ENCODE assay signal across 1 cellular context in genomic region chr15:77496710-77497107, GRCh38.
TF ChIP-seq lines count a peak whose summit lies in the region.

No MANE protein-coding gene starts in this region.

TF ChIP-seq in HepG2, 621 proteins besides CTCF, POLR2A, EP300 and RAD21 (continued from another document and continues in another):
- TF ChIP-seq ZNF407 (CRISPR knock-in tag; IDR thresholded peaks at IDR 0.05; ENCODE audit: not compliant biosample characterization) (no peak), ZNF512 (CRISPR knock-in tag; IDR thresholded peaks at IDR 0.05) (peak; percentile 48; the same call in 1 of the 2 replicates), ARNTL (CRISPR knock-in tag; IDR thresholded peaks at IDR 0.05) (no peak), KLF9 (CRISPR knock-in tag; IDR thresholded peaks at IDR 0.05; ENCODE audit: low read depth) (0 out of 2 replicates have a peak, but pooled peaks have one; percentile 10), MAZ (IDR thresholded peaks at IDR 0.05; ENCODE audit: borderline replicate concordance, low read depth, low read length) (peak; percentile 44; the same call in 1 of the 2 replicates), MAZ (CRISPR knock-in tag; IDR thresholded peaks at IDR 0.05; ENCODE audit: low read depth) (peak; percentile 36; the same call in 1 of the 2 replicates), PHF21A (CRISPR knock-in tag; IDR thresholded peaks at IDR 0.05) (peak; percentile 75), ZBTB8A (CRISPR knock-in tag; IDR thresholded peaks at IDR 0.05; ENCODE audit: borderline replicate concordance, low read depth) (no peak), PHB2 (IDR thresholded peaks at IDR 0.05; ENCODE audit: partially characterized antibody) (no peak), ZBTB20 (CRISPR knock-in tag; IDR thresholded peaks at IDR 0.05; ENCODE audit: borderline replicate concordance, low read depth) (no peak), MEIS2 (CRISPR knock-in tag; IDR thresholded peaks at IDR 0.05) (0 out of 2 replicates have a peak, but pooled peaks have one; percentile 4), NFE2 (CRISPR knock-in tag; IDR thresholded peaks at IDR 0.05) (no peak), HDAC1 (CRISPR knock-in tag; IDR thresholded peaks at IDR 0.05) (peak; percentile 41; the same call in 1 of the 2 replicates), GABPA (IDR thresholded peaks at IDR 0.05; ENCODE audit: low read depth, low read length) (no peak), GABPA (CRISPR knock-in tag; IDR thresholded peaks at IDR 0.05; ENCODE audit: low read depth) (no peak), CAMTA2 (CRISPR knock-in tag; IDR thresholded peaks at IDR 0.05; ENCODE audit: borderline replicate concordance) (no peak), CCAR2 (optimal IDR thresholded peaks at IDR 0.05; ENCODE audit: low read depth, low read length) (no peak), ARID3A (IDR thresholded peaks at IDR 0.05; ENCODE audit: low read depth, low read length) (peak; percentile 44; the same call in 1 of the 2 replicates), HNRNPUL1 (IDR thresholded peaks at IDR 0.05; ENCODE audit: low read depth, low read length) (no peak), HNF4A (CRISPR knock-in tag; IDR thresholded peaks at IDR 0.05) (no peak; the same call in 1 of the 2 replicates), KAT8 (CRISPR knock-in tag; IDR thresholded peaks at IDR 0.05) (peak; percentile 54; the same call in 1 of the 2 replicates), XBP1 (CRISPR knock-in tag; IDR thresholded peaks at IDR 0.05) (no peak), RFX1 (IDR thresholded peaks at IDR 0.05) (no peak), HNRNPL (IDR thresholded peaks at IDR 0.05; ENCODE audit: low read depth, low read length) (no peak), ZNF598 (CRISPR knock-in tag; IDR thresholded peaks at IDR 0.05; ENCODE audit: borderline replicate concordance) (0 out of 2 replicates have a peak, but pooled peaks have one; percentile 43), TEAD2 (CRISPR knock-in tag; IDR thresholded peaks at IDR 0.05) (no peak), HBP1 (CRISPR knock-in tag; IDR thresholded peaks at IDR 0.05; ENCODE audit: low read depth) (no peak), KLF16 (CRISPR knock-in tag; IDR thresholded peaks at IDR 0.05) (peak in 1 of 2 experiments; percentile 57; a peak in 1 of 4 replicates), ZFP37 (CRISPR knock-in tag; IDR thresholded peaks at IDR 0.05; ENCODE audit: borderline replicate concordance) (no peak), LCORL (IDR thresholded peaks at IDR 0.05) (no peak), LCORL (CRISPR knock-in tag; IDR thresholded peaks at IDR 0.05) (peak; percentile 81), UBTF (CRISPR knock-in tag; IDR thresholded peaks at IDR 0.05) (peak; percentile 41; the same call in 1 of the 2 replicates), TEAD3 (CRISPR knock-in tag; optimal IDR thresholded peaks at IDR 0.05; ENCODE audit: borderline replicate concordance) (peak; percentile 10), NR2F6 (IDR thresholded peaks at IDR 0.05) (no peak), NR2F6 (CRISPR knock-in tag; IDR thresholded peaks at IDR 0.05) (no peak), ZNF614 (CRISPR knock-in tag; IDR thresholded peaks at IDR 0.05; ENCODE audit: borderline replicate concordance) (no peak), ZNF552 (CRISPR knock-in tag; IDR thresholded peaks at IDR 0.05; ENCODE audit: borderline replicate concordance) (no peak), ZFY (CRISPR knock-in tag; IDR thresholded peaks at IDR 0.05) (no peak)
- TF ChIP-seq, protein P1, sequence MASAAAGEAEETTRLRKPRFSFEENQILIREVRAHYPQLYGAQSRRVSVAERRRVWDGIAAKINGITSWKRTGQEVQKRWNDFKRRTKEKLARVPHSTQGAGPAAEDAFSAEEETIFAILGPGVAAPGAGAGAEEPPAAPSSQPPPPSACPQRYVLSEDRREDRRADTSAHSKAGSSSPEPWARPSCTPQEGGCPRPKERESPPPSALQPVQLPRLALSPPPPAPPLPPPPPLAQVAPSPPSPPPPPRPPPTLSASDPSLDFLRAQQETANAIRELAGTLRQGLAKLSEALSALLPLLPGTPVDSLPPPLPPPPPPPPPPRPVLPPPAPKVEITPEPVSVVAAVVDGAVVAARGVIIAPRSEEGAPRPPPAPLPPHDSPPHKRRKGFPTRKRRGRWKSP (CRISPR knock-in tag; IDR thresholded peaks at IDR 0.05), result no peak
- TF ChIP-seq, protein P2, sequence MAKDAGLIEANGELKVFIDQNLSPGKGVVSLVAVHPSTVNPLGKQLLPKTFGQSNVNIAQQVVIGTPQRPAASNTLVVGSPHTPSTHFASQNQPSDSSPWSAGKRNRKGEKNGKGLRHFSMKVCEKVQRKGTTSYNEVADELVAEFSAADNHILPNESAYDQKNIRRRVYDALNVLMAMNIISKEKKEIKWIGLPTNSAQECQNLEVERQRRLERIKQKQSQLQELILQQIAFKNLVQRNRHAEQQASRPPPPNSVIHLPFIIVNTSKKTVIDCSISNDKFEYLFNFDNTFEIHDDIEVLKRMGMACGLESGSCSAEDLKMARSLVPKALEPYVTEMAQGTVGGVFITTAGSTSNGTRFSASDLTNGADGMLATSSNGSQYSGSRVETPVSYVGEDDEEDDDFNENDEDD (CRISPR knock-in tag; IDR thresholded peaks at IDR 0.05; ENCODE audit: borderline replicate concordance), result peak; percentile 45; the same call in 1 of the 2 replicates
- TF ChIP-seq, protein P3, sequence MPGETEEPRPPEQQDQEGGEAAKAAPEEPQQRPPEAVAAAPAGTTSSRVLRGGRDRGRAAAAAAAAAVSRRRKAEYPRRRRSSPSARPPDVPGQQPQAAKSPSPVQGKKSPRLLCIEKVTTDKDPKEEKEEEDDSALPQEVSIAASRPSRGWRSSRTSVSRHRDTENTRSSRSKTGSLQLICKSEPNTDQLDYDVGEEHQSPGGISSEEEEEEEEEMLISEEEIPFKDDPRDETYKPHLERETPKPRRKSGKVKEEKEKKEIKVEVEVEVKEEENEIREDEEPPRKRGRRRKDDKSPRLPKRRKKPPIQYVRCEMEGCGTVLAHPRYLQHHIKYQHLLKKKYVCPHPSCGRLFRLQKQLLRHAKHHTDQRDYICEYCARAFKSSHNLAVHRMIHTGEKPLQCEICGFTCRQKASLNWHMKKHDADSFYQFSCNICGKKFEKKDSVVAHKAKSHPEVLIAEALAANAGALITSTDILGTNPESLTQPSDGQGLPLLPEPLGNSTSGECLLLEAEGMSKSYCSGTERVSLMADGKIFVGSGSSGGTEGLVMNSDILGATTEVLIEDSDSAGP (CRISPR knock-in tag; IDR thresholded peaks at IDR 0.05; ENCODE audit: borderline replicate concordance), result peak; percentile 47; the same call in 1 of the 2 replicates
- TF ChIP-seq, protein P4, sequence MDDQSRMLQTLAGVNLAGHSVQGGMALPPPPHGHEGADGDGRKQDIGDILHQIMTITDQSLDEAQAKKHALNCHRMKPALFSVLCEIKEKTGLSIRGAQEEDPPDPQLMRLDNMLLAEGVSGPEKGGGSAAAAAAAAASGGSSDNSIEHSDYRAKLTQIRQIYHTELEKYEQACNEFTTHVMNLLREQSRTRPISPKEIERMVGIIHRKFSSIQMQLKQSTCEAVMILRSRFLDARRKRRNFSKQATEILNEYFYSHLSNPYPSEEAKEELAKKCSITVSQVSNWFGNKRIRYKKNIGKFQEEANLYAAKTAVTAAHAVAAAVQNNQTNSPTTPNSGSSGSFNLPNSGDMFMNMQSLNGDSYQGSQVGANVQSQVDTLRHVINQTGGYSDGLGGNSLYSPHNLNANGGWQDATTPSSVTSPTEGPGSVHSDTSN (CRISPR knock-in tag; IDR thresholded peaks at IDR 0.05; ENCODE audit: borderline replicate concordance), result no peak
